11 cellular contexts compared by ENCODE assay signal in genomic region chr17:32927201-32927723, GRCh38. TPM values are rescaled to one million over a fixed set of nuclear protein-coding genes. Genes with fewer than 3 reads are reported as not detected.
DNase-seq lines count a peak whose midpoint lies in the region; ATAC-seq and TF ChIP-seq lines count a peak whose summit lies in the region.
"Had no signal": no experiment of that assay in that cellular context is flagged by ENCODE, and none has a peak within 500 bp of the region (broad histone marks: within the 10 kb centered on the region; RNA-seq: fewer than 3 reads in every experiment).

No MANE protein-coding gene starts in this region.

- ATAC-seq in upper lobe of left lung (ENCODE audit: low FRiP score in 2 of 2): no peak
- ATAC-seq in GM18502 (IDR thresholded peaks at IDR 0.05; ENCODE audit: poor library complexity, unreplicated experiment): no peak

- peaks cover 20% of the 10 kb centered on the region for H3K27me3 Mint-ChIP-seq in activated naive CD4-positive, alpha-beta T cell treated with anti-CD3 and anti-CD28 coated beads for 36 hours (ENCODE audit: low read depth)

- no CpG with 5 or more reads among the region's 11 CpGs for WGBS in mesendoderm (ENCODE audit: extremely low coverage, insufficient coverage, low lambda C conversion rate)
- 38 to 54% methylated on average over 2 to 11 of the region's 11 CpGs for WGBS in upper lobe of left lung, 2 donors

- H3K79me1 ChIP-seq in mesendoderm (ENCODE audit: low read length): peaks cover 15% of the 10 kb centered on the region

- H3K79me2 ChIP-seq in mesendoderm (ENCODE audit: control insufficient read depth, insufficient read depth, low read length): peaks cover 8% of the 10 kb centered on the region

- H2AK5ac ChIP-seq in mesendoderm (ENCODE audit: low read length): no peak overlapping the region

- H4K5ac ChIP-seq in mesendoderm (ENCODE audit: low read length): no peak overlapping the region

- TF ChIP-seq CTCF in cardiac fibroblast (IDR thresholded peaks at IDR 0.05; ENCODE audit: low read depth, low read length) (no peak), upper lobe of left lung (IDR thresholded peaks at IDR 0.05) (no peak)

- no peaks in the 10 kb centered on the region for H3K9me3 Mint-ChIP-seq in activated naive CD4-positive, alpha-beta T cell treated with anti-CD3 and anti-CD28 coated beads for 36 hours
- H3K9me3 Mint-ChIP-seq: dendritic cell treated with granulocyte-macrophage colony-stimulating factor and Interleukin-4, amounts not matched to agents 40 ng/mL and 50 ng/mL, for 4 days; IgD-negative memory B cell had no signal

- intact Hi-C loops in activated naive CD4-positive, alpha-beta T cell treated with anti-CD3 and anti-CD28 coated beads for 36 hours (cut with micrococcal nuclease): no loop called here

- H3K4me3 ChIP-seq in cardiac fibroblast (replicated peaks in 1 of 2; ENCODE audit: low read depth in 2 of 2, low read length in 2 of 2) (peak overlapping the region; percentile 30 to 62), mesendoderm (ENCODE audit: low read length) (peak overlapping the region; percentile 49), upper lobe of left lung (peak overlapping the region; percentile 32 to 72 (median 62))

- peaks cover 9% of the 10 kb centered on the region for H3K4me1 ChIP-seq in mesendoderm (ENCODE audit: control insufficient read depth, low read depth, low read length)
- H3K4me1 ChIP-seq in upper lobe of left lung: peaks cover 5 to 9% (median 9%) of the 10 kb centered on the region in 4 donors

- H3K9ac ChIP-seq in mesendoderm (ENCODE audit: low read length): peak overlapping the region; percentile 74

- no peak overlapping the region for H2BK120ac ChIP-seq in mesendoderm (ENCODE audit: low read depth, low read length)

- no peaks in the 10 kb centered on the region for H3K4me1 Mint-ChIP-seq in activated naive CD4-positive, alpha-beta T cell treated with anti-CD3 and anti-CD28 coated beads for 36 hours (ENCODE audit: low read depth)

- CTCF ChIA-PET in activated naive CD4-positive, alpha-beta T cell treated with anti-CD3 and anti-CD28 coated beads for 36 hours (lab: Charles Lee): no interaction called here

- peak overlapping the region; percentile 88 for H3K4me2 ChIP-seq in mesendoderm (ENCODE audit: low read length)

- no peak for DNase-seq in activated naive CD4-positive, alpha-beta T cell treated with anti-CD3 and anti-CD28 coated beads for 36 hours
- DNase-seq in activated naive CD4-positive, alpha-beta T cell (lab: John Stamatoyannopoulos, UW): no peak
- DNase-seq in cardiac fibroblast (ENCODE audit: low read depth in 2 of 2): no peak
- no peak for DNase-seq in mesendoderm
- no peak for DNase-seq in upper lobe of left lung
- no peak for DNase-seq in GOT3 (lab: John Stamatoyannopoulos, UW)
- no peak for DNase-seq in SKM-1 treated with dmso at 0.1 percent for 144 hours (lab: John Stamatoyannopoulos, UW; ENCODE audit: unreplicated experiment)
- DNase-seq: GF-D8 had no signal

- no peak overlapping the region for H3K4ac ChIP-seq in mesendoderm (ENCODE audit: low read depth, low read length)

- no peak overlapping the region for H3K18ac ChIP-seq in mesendoderm (ENCODE audit: low read length)

- TF ChIP-seq EP300 in upper lobe of left lung (IDR thresholded peaks at IDR 0.05): no peak

- no peak for TF ChIP-seq POLR2A in upper lobe of left lung (IDR thresholded peaks at IDR 0.05)

- no peaks in the 10 kb centered on the region for H3K36me3 Mint-ChIP-seq in activated naive CD4-positive, alpha-beta T cell treated with anti-CD3 and anti-CD28 coated beads for 36 hours (ENCODE audit: low read depth)
- H3K36me3 Mint-ChIP-seq: IgD-negative memory B cell had no signal

- no peaks in the 10 kb centered on the region for H3K27me3 ChIP-seq in mesendoderm (ENCODE audit: insufficient read depth, low read length, poor library complexity)
- peaks cover 0 to 10% (median 3%) of the 10 kb centered on the region in 4 donors for H3K27me3 ChIP-seq in upper lobe of left lung

- H2BK15ac ChIP-seq in mesendoderm (replicated peaks; ENCODE audit: low read depth): no peak overlapping the region

- peak overlapping the region; percentile 92 for H3K56ac ChIP-seq in mesendoderm (ENCODE audit: low read length)

- H3K27ac Mint-ChIP-seq in activated naive CD4-positive, alpha-beta T cell treated with anti-CD3 and anti-CD28 coated beads for 36 hours: no peak overlapping the region
- H3K27ac Mint-ChIP-seq: dendritic cell treated with granulocyte-macrophage colony-stimulating factor and Interleukin-4, amounts not matched to agents 40 ng/mL and 50 ng/mL, for 4 days; IgD-negative memory B cell had no signal

- peaks cover 4% of the 10 kb centered on the region for H3K36me3 ChIP-seq in mesendoderm (ENCODE audit: control insufficient read depth, insufficient read depth, low read length)
- no peaks in the 10 kb centered on the region for H3K36me3 ChIP-seq in upper lobe of left lung

- H3K27ac ChIP-seq in mesendoderm (ENCODE audit: low read depth, low read length): no peak overlapping the region
- peak overlapping the region in 1 of 4 donors; percentile 42 for H3K27ac ChIP-seq in upper lobe of left lung

- H3K9me3 ChIP-seq in upper lobe of left lung: no peaks in the 10 kb centered on the region

- H3K4me3 Mint-ChIP-seq in activated naive CD4-positive, alpha-beta T cell treated with anti-CD3 and anti-CD28 coated beads for 36 hours: peak overlapping the region; percentile 57
- H3K4me3 Mint-ChIP-seq: dendritic cell treated with granulocyte-macrophage colony-stimulating factor and Interleukin-4, amounts not matched to agents 40 ng/mL and 50 ng/mL, for 4 days had no signal

- H2BK5ac ChIP-seq in mesendoderm (ENCODE audit: low read length): no peak overlapping the region

- H3K23ac ChIP-seq in mesendoderm (ENCODE audit: low read length): no peak overlapping the region

- H4K8ac ChIP-seq in mesendoderm (ENCODE audit: low read depth, low read length): no peak overlapping the region

RNA-seq across cellular contexts. Expression of gene TMEM98, which starts 0.7 kb away (rescaled TPM):
- total RNA-seq in activated naive CD4-positive, alpha-beta T cell treated with anti-CD3 and anti-CD28 coated beads for 36 hours: not detected
- 38.5 TPM for polyA plus RNA-seq in mesendoderm (2013, experiment 1 of 2)
- 42.2 TPM for polyA plus RNA-seq in mesendoderm (2013, experiment 2 of 2)
- 100 to 1,000 TPM in 1 of 6 donors, 10 to 100 TPM in 5; 35.6 to 101 (median 58.5) TPM for total RNA-seq in upper lobe of left lung
- polyA plus RNA-seq: IgD-negative memory B cell had no signal

RNA-seq across cellular contexts. Expression of gene MYO1D, which starts 50.3 kb away (rescaled TPM):
- 1 to 10 TPM; 6.7 to 8.3 TPM for total RNA-seq in activated naive CD4-positive, alpha-beta T cell treated with anti-CD3 and anti-CD28 coated beads for 36 hours
- 15.4 TPM for polyA plus RNA-seq in mesendoderm (2013, experiment 1 of 2)
- 15.7 TPM for polyA plus RNA-seq in mesendoderm (2013, experiment 2 of 2)
- total RNA-seq in upper lobe of left lung: 100 to 1,000 TPM in 3 of 6 donors, 10 to 100 TPM in 3; 63.0 to 139 (median 91.9) TPM

Comparison
In these comparisons a context has a peak if more than half of its experiments do, and no peak if none do; other contexts are left out.
1. RNA of gene TMEM98, which starts 0.7 kb away (total RNA-seq): 35.6 to 101 TPM in upper lobe of left lung; not detected in activated naive CD4-positive, alpha-beta T cell treated with anti-CD3 and anti-CD28 coated beads for 36 hours; every median in the first group is over 10 times any median in the second.
2. RNA of gene MYO1D, which starts 50.3 kb away (total RNA-seq): 63.0 to 139 TPM in upper lobe of left lung; 6.7 to 8.3 TPM in activated naive CD4-positive, alpha-beta T cell treated with anti-CD3 and anti-CD28 coated beads for 36 hours; every median in the first group is over 4 times any median in the second.
3. Peak in every context shown above with its lines, with median percentiles within 50 percentile points of each other: H3K4me3 ChIP-seq.